ENCODE assay signal across 21 cellular contexts in the genomic region with DNA sequence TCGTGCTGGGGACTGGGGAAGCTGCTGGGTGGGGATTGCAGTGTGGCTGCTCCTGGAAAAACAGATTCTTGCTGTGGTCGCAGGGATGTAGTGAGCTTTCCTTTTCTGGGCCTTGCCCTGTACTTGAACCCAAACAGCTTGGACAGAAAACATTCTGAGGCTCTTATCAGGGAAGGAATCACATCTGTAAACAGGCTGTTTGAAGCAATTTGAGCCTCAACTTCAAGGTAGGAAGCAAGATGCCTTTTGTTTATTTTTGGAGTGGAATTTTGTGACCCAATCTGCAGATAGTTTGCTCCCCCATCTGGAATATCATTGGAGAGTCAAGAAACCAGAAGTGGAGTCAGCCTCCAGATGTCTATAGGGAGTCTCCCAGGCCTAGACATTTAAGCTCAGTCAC.
DNase-seq lines count a peak whose midpoint lies in the region; ATAC-seq, FAIRE-seq and TF ChIP-seq lines count a peak whose summit lies in the region.
"Had no signal": no experiment of that assay in that cellular context is flagged by ENCODE, and none has a peak within 500 bp of the region (broad histone marks: within the 10 kb centered on the region; RNA-seq: fewer than 3 reads in every experiment).

No MANE protein-coding gene starts in this region.

- DNase-seq in NCI-H2196 (lab: John Stamatoyannopoulos, UW; ENCODE audit: unreplicated experiment): peak; percentile 7
- DNase-seq in NCI-H2196 treated with DMSO at 0.1 percent for 48 hours (lab: John Stamatoyannopoulos, UW; ENCODE audit: unreplicated experiment): no peak
- peak; percentile 30 for DNase-seq in NCI-H69 (lab: John Stamatoyannopoulos, UW)
- no peak for DNase-seq in mesothelial cell of epicardium (ENCODE audit: low spot score in 2 of 2, unreplicated experiment in 2 of 2)
- no peak for DNase-seq in CD14-positive monocyte (ENCODE audit: low spot score)
- DNase-seq in activated CD4-positive, alpha-beta T cell treated with anti-CD3 and anti-CD28 coated beads, Interleukin-2, amount 10 ng/mL, durations not matched to agents 24 days and 14 days: no peak
- DNase-seq: 8988T, EL, GF-D8, H7, HFFc6, MM.1S, NCI-H1092, NCI-H1436, NCI-H2029, NCI-H345, NCI-H524, SHP77 had no signal

- FAIRE-seq in endometrium (lab: Jason Lieb, UNC): peak; percentile 86
- FAIRE-seq: K562 had no signal

- H3K4me3 Mint-ChIP-seq in mesothelial cell of epicardium (no peak overlapping the region), CD14-positive monocyte (no peak overlapping the region)
- H3K4me3 Mint-ChIP-seq in activated CD4-positive, alpha-beta T cell treated with anti-CD3 and anti-CD28 coated beads, Interleukin-2, amount 10 ng/mL, durations not matched to agents 24 days and 14 days: no peak overlapping the region
- H3K4me3 Mint-ChIP-seq: HFFc6 had no signal

- H3K27ac Mint-ChIP-seq in mesothelial cell of epicardium (peak overlapping the region; percentile 59), CD14-positive monocyte (no peak overlapping the region)
- H3K27ac Mint-ChIP-seq in activated CD4-positive, alpha-beta T cell treated with anti-CD3 and anti-CD28 coated beads, Interleukin-2, amount 10 ng/mL, durations not matched to agents 24 days and 14 days: no peak overlapping the region
- H3K27ac Mint-ChIP-seq: HFFc6 had no signal

- TF ChIP-seq CTCF in mesothelial cell of epicardium (IDR thresholded peaks at IDR 0.05; ENCODE audit: unreplicated experiment) (no peak), CD14-positive monocyte (IDR thresholded peaks at IDR 0.05) (no peak)

- ATAC-seq in HG03039 (IDR thresholded peaks at IDR 0.05; ENCODE audit: unreplicated experiment): no peak
- ATAC-seq: K562 had no signal

- peaks cover 5% of the 10 kb centered on the region for H3K9me3 Mint-ChIP-seq in mesothelial cell of epicardium
- peaks cover 0 to 3% (median 0%) of the 10 kb centered on the region in 7 donors for H3K9me3 Mint-ChIP-seq in CD14-positive monocyte
- H3K9me3 Mint-ChIP-seq in activated CD4-positive, alpha-beta T cell treated with anti-CD3 and anti-CD28 coated beads, Interleukin-2, amount 10 ng/mL, durations not matched to agents 24 days and 14 days: no peaks in the 10 kb centered on the region

- intact Hi-C loops in CD14-positive monocyte (cut with micrococcal nuclease): no loop called here
- intact Hi-C loops in activated CD4-positive, alpha-beta T cell treated with anti-CD3 and anti-CD28 coated beads, Interleukin-2, amount 10 ng/mL, durations not matched to agents 24 days and 14 days (cut with micrococcal nuclease): no loop called here

- H3K27me3 Mint-ChIP-seq in mesothelial cell of epicardium (ENCODE audit: low read depth) (no peaks in the 10 kb centered on the region), CD14-positive monocyte (ENCODE audit: low read depth in 3 of 3) (peaks cover 1 to 4% (median 2%) of the 10 kb centered on the region in 3 donors)
- H3K27me3 Mint-ChIP-seq in activated CD4-positive, alpha-beta T cell treated with anti-CD3 and anti-CD28 coated beads, Interleukin-2, amount 10 ng/mL, durations not matched to agents 24 days and 14 days: no peaks in the 10 kb centered on the region

- H3K4me1 Mint-ChIP-seq in mesothelial cell of epicardium (peaks cover 22% of the 10 kb centered on the region), CD14-positive monocyte (no peaks in the 10 kb centered on the region)
- no peaks in the 10 kb centered on the region for H3K4me1 Mint-ChIP-seq in activated CD4-positive, alpha-beta T cell treated with anti-CD3 and anti-CD28 coated beads, Interleukin-2, amount 10 ng/mL, durations not matched to agents 24 days and 14 days

- no peaks in the 10 kb centered on the region for H3K36me3 Mint-ChIP-seq in mesothelial cell of epicardium
- H3K36me3 Mint-ChIP-seq in CD14-positive monocyte: no peaks in the 10 kb centered on the region
- H3K36me3 Mint-ChIP-seq in activated CD4-positive, alpha-beta T cell treated with anti-CD3 and anti-CD28 coated beads, Interleukin-2, amount 10 ng/mL, durations not matched to agents 24 days and 14 days (ENCODE audit: low read depth): no peaks in the 10 kb centered on the region

Comparison
In these comparisons a context has a peak if more than half of its experiments do, and no peak if none do; other contexts are left out.
1. DNase-seq: peak in NCI-H2196 (single experiment) and NCI-H69 (single experiment); none in NCI-H2196 treated with DMSO at 0.1 percent for 48 hours (single experiment), mesothelial cell of epicardium (0 of 2), CD14-positive monocyte (single experiment) and activated CD4-positive, alpha-beta T cell treated with anti-CD3 and anti-CD28 coated beads, Interleukin-2, amount 10 ng/mL, durations not matched to agents 24 days and 14 days (single experiment).